In genomic region chr14:67943947-67944346, GRCh38 we compare ENCODE assay signal across 8 cellular contexts.
DNase-seq lines count a peak whose midpoint lies in the region; ATAC-seq and TF ChIP-seq lines count a peak whose summit lies in the region.

No MANE protein-coding gene starts in this region.

- H3K36me3 ChIP-seq in CD4-positive, CD25-positive, alpha-beta regulatory T cell (ENCODE audit: control insufficient read depth, insufficient read depth, low read length): no peaks in the 10 kb centered on the region
- H3K36me3 ChIP-seq in HCT116 (ENCODE audit: control insufficient read depth in 1 of 2, insufficient read depth in 2 of 2, low read length in 2 of 2) (no peaks in the 10 kb centered on the region), neuronal stem cell (replicated peaks in 1 of 2; ENCODE audit: control insufficient read depth in 2 of 2, insufficient read depth in 2 of 2, low read length in 2 of 2) (no peaks in the 10 kb centered on the region), upper lobe of left lung (no peaks in the 10 kb centered on the region)

- RAD21 ChIA-PET in HCT116 (lab: Charles Lee; ENCODE audit: low non-redundant PET in 1 of 2, low total read pairs in 2 of 2, uncharacterized antibody in 2 of 2, unreplicated experiment in 2 of 2): interaction anchor here (0.6 to 1.0 kb wide), 3 partner anchors 248 to 879 kb away, joined by 3 to 5 read pairs (median 3); no protein-coding TSS in a partner anchor

- H2AK5ac ChIP-seq in neuronal stem cell (ENCODE audit: low read depth, low read length): no peak overlapping the region

- TF ChIP-seq POLR2A in HCT116 (IDR thresholded peaks at IDR 0.05; ENCODE audit: borderline replicate concordance, extremely low read depth, insufficient read depth, insufficient read length): no peak
- TF ChIP-seq POLR2A in upper lobe of left lung (IDR thresholded peaks at IDR 0.05): no peak

- no peak overlapping the region for H3K4me3 ChIP-seq in CD4-positive, CD25-positive, alpha-beta regulatory T cell (ENCODE audit: low read depth, low read length)
- H3K4me3 ChIP-seq in HCT116 (replicated peaks in 1 of 2; ENCODE audit: low read depth in 1 of 2, low read length in 2 of 2) (no peak overlapping the region), neuronal stem cell (ENCODE audit: low read length in 2 of 2) (no peak overlapping the region), upper lobe of left lung (no peak overlapping the region)

- no peak overlapping the region for H3K14ac ChIP-seq in neuronal stem cell (ENCODE audit: low read length)

- CTCF ChIA-PET in HCT116 (lab: Charles Lee): interaction anchor here (0.5 to 2.6 kb wide), 15 partner anchors 8 to 900 kb away, joined by 3 to 17 read pairs (median 4); no protein-coding TSS in a partner anchor

- H3K4me3 Mint-ChIP-seq in CD4-positive, CD25-positive, alpha-beta regulatory T cell: no peak overlapping the region

- no peaks in the 10 kb centered on the region for H3K27me3 ChIP-seq in CD4-positive, CD25-positive, alpha-beta regulatory T cell (ENCODE audit: control insufficient read depth, insufficient read depth, low read length)
- H3K27me3 ChIP-seq in HCT116 (ENCODE audit: insufficient read depth, low read length) (no peaks in the 10 kb centered on the region), neuronal stem cell (ENCODE audit: control insufficient read depth in 3 of 3, insufficient read depth in 3 of 3, low read depth in 1 of 3, low read length in 3 of 3) (no peaks in the 10 kb centered on the region), upper lobe of left lung (no peaks in the 10 kb centered on the region)

- no peak overlapping the region for H2BK15ac ChIP-seq in neuronal stem cell (ENCODE audit: low read length)

- TF ChIP-seq RAD21 in HCT116 (IDR thresholded peaks at IDR 0.05; ENCODE audit: low read depth): peak; percentile 89

- POLR2A ChIA-PET in HCT116 (lab: Charles Lee): interaction anchor here (0.6 to 1.4 kb wide), 6 partner anchors 201 to 889 kb away, joined by 3 to 10 read pairs (median 4); partner anchors contain the start of gene ZFP36L1

- peaks cover 0 to 2% (median under 1%) of the 10 kb centered on the region in 4 donors for H3K4me1 Mint-ChIP-seq in CD4-positive, CD25-positive, alpha-beta regulatory T cell

- peak; percentile 20 to 70 (median 56) for DNase-seq in CD4-positive, CD25-positive, alpha-beta regulatory T cell
- DNase-seq in HCT116 (ENCODE audit: low read depth, low spot score): peak; percentile 71
- peak; percentile 63 to 87 for DNase-seq in NCI-H524 (lab: John Stamatoyannopoulos, UW)
- DNase-seq in activated CD4-positive, alpha-beta T cell treated with anti-CD3 and anti-CD28 coated beads, Interleukin-2, amount 50 U/mL, for 1 hour: peak; percentile 15
- peak; percentile 91 for DNase-seq in fibroblast of the conjunctiva (ENCODE audit: low read depth)
- DNase-seq in neuronal stem cell (ENCODE audit: low spot score): peak; percentile 83
- peak in 1 of 2 donors; percentile 67 for DNase-seq in upper lobe of left lung
- DNase-seq in GF-D8 (lab: John Stamatoyannopoulos, UW): no peak

- H3K4me1 ChIP-seq in CD4-positive, CD25-positive, alpha-beta regulatory T cell (ENCODE audit: control insufficient read depth, insufficient read depth, low read length, poor library complexity, severe bottlenecking): no peaks in the 10 kb centered on the region
- peaks cover 21 to 42% of the 10 kb centered on the region in 2 experiments for H3K4me1 ChIP-seq in HCT116 (ENCODE audit: control insufficient read depth in 1 of 2, insufficient read depth in 2 of 2, low read length in 2 of 2)
- peaks cover 9 to 34% of the 10 kb centered on the region in 2 donors for H3K4me1 ChIP-seq in neuronal stem cell (ENCODE audit: control insufficient read depth in 2 of 2, insufficient read depth in 1 of 2, low read depth in 1 of 2, low read length in 2 of 2)
- peaks cover 26 to 42% (median 34%) of the 10 kb centered on the region in 4 donors for H3K4me1 ChIP-seq in upper lobe of left lung

- H3K27ac Mint-ChIP-seq in CD4-positive, CD25-positive, alpha-beta regulatory T cell: no peak overlapping the region

- BruUV-seq in HCT116 (replicated peaks; lab: Mats Ljungman, UMichigan): no TSS peak

- H3K4me2 ChIP-seq in HCT116 (ENCODE audit: low read length) (no peak overlapping the region), neuronal stem cell (ENCODE audit: insufficient read depth, low read length, poor library complexity, severe bottlenecking) (no peak overlapping the region)

- no peaks in the 10 kb centered on the region for H3K36me3 Mint-ChIP-seq in CD4-positive, CD25-positive, alpha-beta regulatory T cell

- no peaks in the 10 kb centered on the region for H3K79me2 ChIP-seq in HCT116 (ENCODE audit: insufficient read depth, low read length)

- H3K9ac ChIP-seq in HCT116 (ENCODE audit: low read length): no peak overlapping the region
- H3K9ac ChIP-seq in neuronal stem cell (ENCODE audit: low read depth, low read length, poor library complexity): no peak overlapping the region

- H3K9me3 Mint-ChIP-seq in CD4-positive, CD25-positive, alpha-beta regulatory T cell: no peaks in the 10 kb centered on the region

- no peaks in the 10 kb centered on the region for H3K9me2 ChIP-seq in HCT116 (ENCODE audit: insufficient read depth)

- no peak for ATAC-seq in CD4-positive, CD25-positive, alpha-beta regulatory T cell (ENCODE audit: low read depth in 2 of 2)
- ATAC-seq in HCT116: peak; percentile 82
- peak; percentile 82 to 90 for ATAC-seq in upper lobe of left lung (ENCODE audit: low FRiP score in 2 of 2)

- H2AFZ ChIP-seq in HCT116 (ENCODE audit: low read depth, low read length, poor library complexity, severe bottlenecking) (no peak overlapping the region), neuronal stem cell (ENCODE audit: low read length) (no peak overlapping the region)

- TF ChIP-seq EP300 in upper lobe of left lung (IDR thresholded peaks at IDR 0.05): no peak

- H2BK5ac ChIP-seq in neuronal stem cell (ENCODE audit: low read length): no peak overlapping the region

- H3K18ac ChIP-seq in neuronal stem cell (ENCODE audit: low read length): no peak overlapping the region

- no peaks in the 10 kb centered on the region for H3K27me3 Mint-ChIP-seq in CD4-positive, CD25-positive, alpha-beta regulatory T cell

- no peak overlapping the region for H2BK12ac ChIP-seq in neuronal stem cell (ENCODE audit: low read length)

- no peak overlapping the region for H2BK120ac ChIP-seq in neuronal stem cell (ENCODE audit: low read depth, low read length)

- H3K79me1 ChIP-seq in neuronal stem cell (ENCODE audit: low read depth, low read length): no peaks in the 10 kb centered on the region

- intact Hi-C loops in HCT116 (cut with micrococcal nuclease): loop anchor here (2.0 to 10.0 kb wide), 7 partner anchors 203 to 873 kb away; partner anchors contain the start of gene ZFP36L1

- no peaks in the 10 kb centered on the region for H3K9me3 ChIP-seq in CD4-positive, CD25-positive, alpha-beta regulatory T cell (ENCODE audit: control insufficient read depth in 2 of 2, low read length in 2 of 2)
- H3K9me3 ChIP-seq in HCT116 (ENCODE audit: control insufficient read depth in 1 of 2, insufficient read depth in 1 of 2, low read depth in 1 of 2, low read length in 2 of 2) (no peaks in the 10 kb centered on the region), neuronal stem cell (replicated peaks in 1 of 2; ENCODE audit: control insufficient read depth in 2 of 2, insufficient read depth in 1 of 2, low read depth in 1 of 2, low read length in 2 of 2) (no peaks in the 10 kb centered on the region), upper lobe of left lung (no peaks in the 10 kb centered on the region)

- peak; percentile 56 to 83 (median 74); a peak in 5 of 6 replicates for TF ChIP-seq CTCF in HCT116 (IDR thresholded peaks at IDR 0.05 in 2 of 3, conservative IDR thresholded peaks at IDR 0.05 in 1 of 3; ENCODE audit: borderline replicate concordance in 1 of 3, insufficient read depth in 1 of 3, low read depth in 2 of 3, low read length in 2 of 3)
- TF ChIP-seq CTCF in upper lobe of left lung (IDR thresholded peaks at IDR 0.05): peak; percentile 59 to 91 (median 82)

- H3K23ac ChIP-seq in neuronal stem cell (ENCODE audit: low read depth, low read length, poor library complexity): no peak overlapping the region

- H4K8ac ChIP-seq in neuronal stem cell (ENCODE audit: low read depth, low read length): no peak overlapping the region

- no peak overlapping the region for H3K27ac ChIP-seq in CD4-positive, CD25-positive, alpha-beta regulatory T cell (ENCODE audit: insufficient read depth, low read length, poor library complexity, severe bottlenecking)
- H3K27ac ChIP-seq in HCT116 (ENCODE audit: low read depth, low read length): peak overlapping the region; percentile 88; the same call in 1 of the 2 replicates
- no peak overlapping the region for H3K27ac ChIP-seq in neuronal stem cell (replicated peaks; ENCODE audit: low read length)
- no peak overlapping the region for H3K27ac ChIP-seq in upper lobe of left lung

- no peaks in the 10 kb centered on the region for H4K20me1 ChIP-seq in HCT116 (ENCODE audit: insufficient read depth)

- no CpG with 5 or more reads among the region's 3 CpGs for WGBS in neuronal stem cell (ENCODE audit: extremely low coverage in 2 of 2, insufficient read length in 2 of 2, insufficient replicate concordance in 1 of 2), 2 donors
- WGBS in upper lobe of left lung, 2 donors: 12 to 14% methylated on average over 3 of the region's 3 CpGs

- no peak overlapping the region for H4K91ac ChIP-seq in neuronal stem cell (ENCODE audit: low read depth, low read length, poor library complexity)

- H3K4ac ChIP-seq in neuronal stem cell (ENCODE audit: low read length): no peak overlapping the region

TF ChIP-seq in HCT116, 20 proteins besides CTCF, POLR2A, EP300 and RAD21:
- TF ChIP-seq SIN3A (IDR thresholded peaks at IDR 0.05; ENCODE audit: low read depth) (no peak), EZH2 (IDR thresholded peaks at IDR 0.05) (no peak), YY1 (IDR thresholded peaks at IDR 0.05; ENCODE audit: extremely low read depth, insufficient replicate concordance, low read depth, low read length) (no peak), SRF (IDR thresholded peaks at IDR 0.05; ENCODE audit: low read depth) (no peak), ZNF274 (IDR thresholded peaks at IDR 0.05; ENCODE audit: low read depth, low read length) (no peak), POLR2AphosphoS5 (IDR thresholded peaks at IDR 0.05; ENCODE audit: low read depth, low read length) (no peak), CBX3 (IDR thresholded peaks at IDR 0.05; ENCODE audit: low read depth) (no peak), FOSL1 (IDR thresholded peaks at IDR 0.05; ENCODE audit: low read depth) (no peak)

Comparison
In these comparisons a context has a peak if more than half of its experiments do, and no peak if none do; other contexts are left out.
1. ATAC-seq: peak in HCT116 (single experiment) and upper lobe of left lung (2 of 2); none in CD4-positive, CD25-positive, alpha-beta regulatory T cell (0 of 2).